ENCODE assay signal across 27 cellular contexts in the genomic region with DNA sequence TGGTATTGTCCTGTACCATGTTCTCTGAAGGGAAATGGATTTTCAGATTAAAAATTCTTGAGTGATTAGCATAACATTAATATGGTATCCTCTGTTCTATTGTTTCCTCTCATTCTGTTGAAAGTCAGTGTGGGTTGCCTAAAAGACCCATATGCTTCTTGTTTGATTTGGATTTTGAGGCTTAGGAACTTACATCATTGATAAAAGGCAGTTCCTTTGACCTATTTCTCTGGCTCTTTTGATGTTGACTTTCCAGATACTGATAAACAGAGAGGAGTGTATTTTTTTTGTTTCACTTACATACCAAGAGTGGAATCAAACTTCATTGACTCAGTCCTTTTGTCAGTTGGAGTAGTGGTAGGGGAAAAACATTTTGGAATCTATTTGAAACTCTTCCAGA.
"Had no signal": no experiment of that assay in that cellular context is flagged by ENCODE, and none has a peak within 500 bp of the region (broad histone marks: within the 10 kb centered on the region; RNA-seq: fewer than 3 reads in every experiment).

No MANE protein-coding gene starts in this region.

- H3K9me3 Mint-ChIP-seq: activated naive CD4-positive, alpha-beta T cell treated with anti-CD3 and anti-CD28 coated beads for 36 hours; activated naive CD8-positive, alpha-beta T cell treated with anti-CD3 and anti-CD28 coated beads, Interleukin-2, amount 10 ng/mL, durations not matched to agents 7 days and 5 days; central memory CD8-positive, alpha-beta T cell; naive thymus-derived CD4-positive, alpha-beta T cell; stimulated activated naive B cell treated with anti-CD40 and anti-IgM and Interleukin-4, amounts not matched to agents 10 μg/mL and 1 μg/mL and 100 μg/mL, for 72 hours; T-cell had no signal

- H3K27ac ChIP-seq: breast epithelium, epithelial cell of prostate, esophagus squamous epithelium, parathyroid adenoma, psoas muscle, testis, uterus had no signal

- ATAC-seq: left cardiac atrium; naive thymus-derived CD4-positive, alpha-beta T cell; psoas muscle; stimulated activated naive B cell treated with anti-CD40 and anti-IgM and Interleukin-4, amounts not matched to agents 10 μg/mL and 1 μg/mL and 100 μg/mL, for 72 hours; T-cell had no signal

- H3K36me3 Mint-ChIP-seq: activated naive CD8-positive, alpha-beta T cell treated with anti-CD3 and anti-CD28 coated beads, Interleukin-2, amount 10 ng/mL, durations not matched to agents 7 days and 5 days; naive thymus-derived CD4-positive, alpha-beta T cell; stimulated activated naive B cell treated with anti-CD40 and anti-IgM and Interleukin-4, amounts not matched to agents 10 μg/mL and 1 μg/mL and 100 μg/mL, for 72 hours; T-cell had no signal

- H3K27me3 ChIP-seq: breast epithelium, esophagus squamous epithelium, testis, uterus had no signal

- H3K27ac Mint-ChIP-seq: activated naive CD4-positive, alpha-beta T cell treated with anti-CD3 and anti-CD28 coated beads for 36 hours; activated naive CD8-positive, alpha-beta T cell treated with anti-CD3 and anti-CD28 coated beads, Interleukin-2, amount 10 ng/mL, durations not matched to agents 7 days and 5 days; naive thymus-derived CD4-positive, alpha-beta T cell; stimulated activated naive B cell treated with anti-CD40 and anti-IgM and Interleukin-4, amounts not matched to agents 10 μg/mL and 1 μg/mL and 100 μg/mL, for 72 hours; T-cell had no signal

- H3K4me1 Mint-ChIP-seq: activated naive CD8-positive, alpha-beta T cell treated with anti-CD3 and anti-CD28 coated beads, Interleukin-2, amount 10 ng/mL, durations not matched to agents 7 days and 5 days; central memory CD8-positive, alpha-beta T cell; naive thymus-derived CD4-positive, alpha-beta T cell; stimulated activated naive B cell treated with anti-CD40 and anti-IgM and Interleukin-4, amounts not matched to agents 10 μg/mL and 1 μg/mL and 100 μg/mL, for 72 hours; T-cell had no signal

- H3K27me3 Mint-ChIP-seq: central memory CD8-positive, alpha-beta T cell; stimulated activated naive B cell treated with anti-CD40 and anti-IgM and Interleukin-4, amounts not matched to agents 10 μg/mL and 1 μg/mL and 100 μg/mL, for 72 hours had no signal

- H3K4me3 ChIP-seq: breast epithelium, esophagus squamous epithelium, psoas muscle, smooth muscle cell, testis, uterus had no signal

- H3K4me3 Mint-ChIP-seq: activated naive CD4-positive, alpha-beta T cell treated with anti-CD3 and anti-CD28 coated beads for 36 hours; activated naive CD8-positive, alpha-beta T cell treated with anti-CD3 and anti-CD28 coated beads, Interleukin-2, amount 10 ng/mL, durations not matched to agents 7 days and 5 days; central memory CD8-positive, alpha-beta T cell; naive thymus-derived CD4-positive, alpha-beta T cell; stimulated activated naive B cell treated with anti-CD40 and anti-IgM and Interleukin-4, amounts not matched to agents 10 μg/mL and 1 μg/mL and 100 μg/mL, for 72 hours; T-cell had no signal

- DNase-seq: activated CD4-positive, alpha-beta T cell treated with anti-CD3 and anti-CD28 coated beads for 4 hours; activated CD4-positive, alpha-beta T cell treated with anti-CD3 and anti-CD28 coated beads, Interleukin-2, amount 50 U/mL, for 48 hours; activated CD8-positive, alpha-beta memory T cell treated with anti-CD3 and anti-CD28 coated beads for 24 hours; activated effector memory CD4-positive, alpha-beta T cell treated with anti-CD3 and anti-CD28 coated beads, Interleukin-2, amount 50 U/mL, for 16 hours; activated naive CD4-positive, alpha-beta T cell treated with anti-CD3 and anti-CD28 coated beads for 36 hours; activated naive CD8-positive, alpha-beta T cell treated with anti-CD3 and anti-CD28 coated beads, Interleukin-2, amount 10 ng/mL, durations not matched to agents 7 days and 5 days; dermis blood vessel endothelial cell; effector CD8-positive, alpha-beta T cell; esophagus squamous epithelium; glutamatergic neuron; islet precursor cell; left cardiac atrium; mammary epithelial cell; naive thymus-derived CD4-positive, alpha-beta T cell; psoas muscle; stimulated activated CD4-positive, alpha-beta T cell treated with anti-CD3 and anti-CD28 coated beads, Interleukin-15, amount 100 ng/mL, for 24 hours; stimulated activated CD4-positive, alpha-beta T cell treated with anti-CD3 and anti-CD28 coated beads, Interleukin-2, amount 100 ng/mL, for 24 hours; stimulated activated naive B cell treated with anti-CD40 and anti-IgM and Interleukin-4, amounts not matched to agents 10 μg/mL and 1 μg/mL and 100 μg/mL, for 72 hours; T-cell; testis; trophoblast cell; uterus had no signal
